In the genomic region with DNA sequence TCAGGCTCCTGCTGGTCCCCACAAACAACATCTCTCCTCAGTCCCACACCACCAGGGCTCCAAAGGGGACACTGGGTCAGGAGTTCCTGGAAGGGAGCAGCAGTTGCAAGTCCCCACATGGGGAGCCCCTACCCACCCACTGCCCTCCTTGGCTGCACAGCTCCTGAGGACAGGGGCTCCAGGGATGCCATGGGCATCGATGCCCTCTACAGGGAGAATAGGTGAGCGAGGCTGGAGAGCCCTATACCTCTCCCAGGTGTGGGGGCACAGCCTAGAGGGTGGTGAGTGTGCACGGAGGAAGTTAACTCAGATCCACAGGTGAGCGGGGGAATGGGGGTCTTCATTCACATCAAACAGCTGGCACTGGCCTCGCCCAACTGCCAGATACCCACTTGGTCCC, we compare ENCODE assay signal across 22 cellular contexts.
DNase-seq lines count a peak whose midpoint lies in the region; ATAC-seq and TF ChIP-seq lines count a peak whose summit lies in the region.
"Had no signal": no experiment of that assay in that cellular context is flagged by ENCODE, and none has a peak within 500 bp of the region (broad histone marks: within the 10 kb centered on the region; RNA-seq: fewer than 3 reads in every experiment).

No MANE protein-coding gene starts in this region.

- H3K27me3 ChIP-seq in SK-N-SH (ENCODE audit: insufficient read depth): no peaks in the 10 kb centered on the region; the same call in 1 of the 2 replicates
- no peaks in the 10 kb centered on the region for H3K27me3 ChIP-seq in GM23338 (ENCODE audit: insufficient read depth)

- H3K9me2 ChIP-seq in SK-N-SH (no peaks in the 10 kb centered on the region), GM23338 (ENCODE audit: insufficient read depth) (no peaks in the 10 kb centered on the region)

- TF ChIP-seq CTCF in SK-N-SH (IDR thresholded peaks at IDR 0.05): no peak
- peak in 1 of 2 experiments; percentile 38; a peak in 2 of 4 replicates for TF ChIP-seq CTCF in GM23338 (conservative IDR thresholded peaks at IDR 0.05; ENCODE audit: low read depth in 2 of 2)
- TF ChIP-seq CTCF in WTC11 (IDR thresholded peaks at IDR 0.05): no peak

- H3K36me3 ChIP-seq in SK-N-SH (replicated peaks in 1 of 2; ENCODE audit: control insufficient read depth in 1 of 2, insufficient read depth in 2 of 2, low read length in 1 of 2): no peaks in the 10 kb centered on the region
- no peaks in the 10 kb centered on the region for H3K36me3 ChIP-seq in GM23338 (ENCODE audit: insufficient read depth)

- WGBS in SK-N-SH (ENCODE audit: low lambda C conversion rate): 26% methylated on average over 3 of the region's 5 CpGs

- no peaks in the 10 kb centered on the region for H3K9me3 ChIP-seq in SK-N-SH

- H3F3A ChIP-seq in SK-N-SH (replicated peaks; ENCODE audit: insufficient read depth) (no peaks in the 10 kb centered on the region), GM23338 (replicated peaks; ENCODE audit: low read depth) (no peaks in the 10 kb centered on the region)

- H3K4me2 ChIP-seq in SK-N-SH: no peak overlapping the region
- no peak overlapping the region for H3K4me2 ChIP-seq in GM23338

- POLR2A ChIA-PET in SK-N-SH (lab: Yijun Ruan, JAX) (no interaction called here), WTC11 (lab: Charles Lee) (no interaction called here)

- H4K20me1 ChIP-seq in SK-N-SH (ENCODE audit: insufficient read depth): no peaks in the 10 kb centered on the region
- H4K20me1 ChIP-seq in GM23338 (replicated peaks; ENCODE audit: insufficient read depth): no peaks in the 10 kb centered on the region

- TF ChIP-seq RAD21 in SK-N-SH (IDR thresholded peaks at IDR 0.05; ENCODE audit: low read length): peak; percentile 21; the same call in 1 of the 2 replicates

- H3K9ac ChIP-seq in SK-N-SH: no peak overlapping the region
- H3K9ac ChIP-seq: GM23248 had no signal

- CTCF ChIA-PET in SK-N-SH (lab: Yijun Ruan, JAX) (interaction anchor here (0.7 to 1.8 kb wide), 3 partner anchors 10 to 47 kb away, joined by 3 to 7 read pairs (median 6); no protein-coding TSS in a partner anchor), WTC11 (lab: Charles Lee) (interaction anchor here (1.3 to 4.3 kb wide), 2 partner anchors 10 to 119 kb away, joined by 3 to 25 read pairs; no protein-coding TSS in a partner anchor)

- H3K27ac Mint-ChIP-seq in GM23338 (no peak overlapping the region), WTC11 (peak overlapping the region; percentile 49; the same call in 1 of the 2 replicates)
- H3K27ac Mint-ChIP-seq in stimulated activated naive B cell treated with anti-CD40 and anti-IgM and Interleukin-4, amounts not matched to agents 10 μg/mL and 1 μg/mL and 100 μg/mL, for 72 hours: no peak overlapping the region

- H3K4me1 ChIP-seq in SK-N-SH (ENCODE audit: control insufficient read depth in 1 of 2, insufficient read depth in 2 of 2, low read depth in 1 of 2, low read length in 1 of 2): no peaks in the 10 kb centered on the region
- no peaks in the 10 kb centered on the region for H3K4me1 ChIP-seq in GM23338 (ENCODE audit: insufficient read depth)

- no peak for DNase-seq in SK-N-SH
- no peak for DNase-seq in GM23338 (ENCODE audit: low spot score)
- DNase-seq in WTC11 (ENCODE audit: low spot score): no peak
- DNase-seq in stimulated activated naive B cell treated with anti-CD40 and anti-IgM and Interleukin-4, amounts not matched to agents 10 μg/mL and 1 μg/mL and 100 μg/mL, for 72 hours: no peak
- DNase-seq in SKM-1 treated with dmso at 0.1 percent for 144 hours (lab: John Stamatoyannopoulos, UW; ENCODE audit: unreplicated experiment): no peak
- DNase-seq in NCI-H2107 (lab: John Stamatoyannopoulos, UW): no peak
- DNase-seq: DMS153, DND-41, GM23248, Karpas-422, NCI-H1092, NCI-H1436 treated with DMSO at 0.1 percent for 48 hours, NCI-H187 treated with DMSO at 0.1 percent for 48 hours, NCI-H446 treated with DMSO at 0.1 percent for 48 hours, NCI-H526, SIG-M5, T-helper 2 cell had no signal

- peaks cover 12% of the 10 kb centered on the region; the same call in 2 of the 3 replicates for H3K4me1 Mint-ChIP-seq in GM23338
- H3K4me1 Mint-ChIP-seq in WTC11: 0 out of 2 replicates have a peak, but pooled peaks cover 4% of the 10 kb centered on the region
- H3K4me1 Mint-ChIP-seq in stimulated activated naive B cell treated with anti-CD40 and anti-IgM and Interleukin-4, amounts not matched to agents 10 μg/mL and 1 μg/mL and 100 μg/mL, for 72 hours: no peaks in the 10 kb centered on the region

- H3K27ac ChIP-seq in SK-N-SH (ENCODE audit: low read depth in 2 of 2, low read length in 1 of 2): no peak overlapping the region
- no peak overlapping the region for H3K27ac ChIP-seq in GM23338 (ENCODE audit: low read depth)
- H3K27ac ChIP-seq: C4-2B, GM23248, RWPE1, SK-N-MC had no signal

- no peaks in the 10 kb centered on the region for H3K79me2 ChIP-seq in SK-N-SH (ENCODE audit: insufficient read depth)
- no peaks in the 10 kb centered on the region for H3K79me2 ChIP-seq in GM23338 (replicated peaks; ENCODE audit: insufficient read depth)

- H2AFZ ChIP-seq in SK-N-SH (ENCODE audit: low read depth) (no peak overlapping the region), GM23338 (no peak overlapping the region)
- H2AFZ ChIP-seq: GM23248 had no signal

- H3K9me3 Mint-ChIP-seq in GM23338 (peaks cover 10% of the 10 kb centered on the region), WTC11 (peaks cover 10% of the 10 kb centered on the region)
- H3K9me3 Mint-ChIP-seq in stimulated activated naive B cell treated with anti-CD40 and anti-IgM and Interleukin-4, amounts not matched to agents 10 μg/mL and 1 μg/mL and 100 μg/mL, for 72 hours: peaks cover 0 to 7% of the 10 kb centered on the region in 2 donors

- H3K4me3 ChIP-seq in SK-N-SH (ENCODE audit: low read depth in 2 of 2, low read length in 1 of 2): no peak overlapping the region
- H3K4me3 ChIP-seq in GM23338: no peak overlapping the region
- H3K4me3 ChIP-seq: GM23248, SK-N-MC had no signal

- H3K27me3 Mint-ChIP-seq in GM23338 (ENCODE audit: insufficient read depth, low read depth, poor library complexity) (peaks cover 5% of the 10 kb centered on the region), WTC11 (ENCODE audit: low read depth) (no peaks in the 10 kb centered on the region)
- peaks cover under 1 to 18% of the 10 kb centered on the region in 2 donors for H3K27me3 Mint-ChIP-seq in stimulated activated naive B cell treated with anti-CD40 and anti-IgM and Interleukin-4, amounts not matched to agents 10 μg/mL and 1 μg/mL and 100 μg/mL, for 72 hours

- ATAC-seq in SK-N-SH treated with all-trans-retinoic acid at 6 μM for 48 hours (no peak), GM23338 (peak; percentile 18; the same call in 2 of the 3 replicates), WTC11 (no peak)
- no peak for ATAC-seq in stimulated activated naive B cell treated with anti-CD40 and anti-IgM and Interleukin-4, amounts not matched to agents 10 μg/mL and 1 μg/mL and 100 μg/mL, for 72 hours (replicated peaks)
- ATAC-seq: Panc1 had no signal

- no peak for TF ChIP-seq EP300 in SK-N-SH (IDR thresholded peaks at IDR 0.05; ENCODE audit: borderline replicate concordance in 1 of 2, low read depth in 1 of 2, low read length in 1 of 2)

- H3K4me3 Mint-ChIP-seq in GM23338: no peak overlapping the region
- H3K4me3 Mint-ChIP-seq in WTC11: no peak overlapping the region
- no peak overlapping the region for H3K4me3 Mint-ChIP-seq in stimulated activated naive B cell treated with anti-CD40 and anti-IgM and Interleukin-4, amounts not matched to agents 10 μg/mL and 1 μg/mL and 100 μg/mL, for 72 hours

- H3K36me3 Mint-ChIP-seq in GM23338 (ENCODE audit: low read depth): peaks cover 5% of the 10 kb centered on the region
- H3K36me3 Mint-ChIP-seq in WTC11: peaks cover 8% of the 10 kb centered on the region
- no peaks in the 10 kb centered on the region for H3K36me3 Mint-ChIP-seq in stimulated activated naive B cell treated with anti-CD40 and anti-IgM and Interleukin-4, amounts not matched to agents 10 μg/mL and 1 μg/mL and 100 μg/mL, for 72 hours

TF ChIP-seq in SK-N-SH, 30 proteins besides CTCF, POLR2A, EP300 and RAD21 (continues in another document):
- TF ChIP-seq FOXM1 (IDR thresholded peaks at IDR 0.05; ENCODE audit: low read depth): no peak

TF ChIP-seq in SK-N-SH treated with all-trans-retinoic acid at 6 μM for 48 hours, 23 proteins besides CTCF, POLR2A, EP300 and RAD21 (continues in another document):
- TF ChIP-seq ZNF8 (CRISPR knock-in tag; IDR thresholded peaks at IDR 0.05) (no peak), ZFP30 (CRISPR knock-in tag; IDR thresholded peaks at IDR 0.05) (no peak), ZNF70 (CRISPR knock-in tag; IDR thresholded peaks at IDR 0.05) (no peak), PPARA (CRISPR knock-in tag; IDR thresholded peaks at IDR 0.05; ENCODE audit: borderline replicate concordance) (no peak), ARNTL (CRISPR knock-in tag; IDR thresholded peaks at IDR 0.05; ENCODE audit: borderline replicate concordance, low read depth) (no peak), ZFP3 (CRISPR knock-in tag; IDR thresholded peaks at IDR 0.05) (no peak), BACH2 (CRISPR knock-in tag; IDR thresholded peaks at IDR 0.05; ENCODE audit: borderline replicate concordance) (no peak)

TF ChIP-seq in GM23338, 12 proteins besides CTCF, POLR2A, EP300 and RAD21 (continues in another document):
- TF ChIP-seq STAT1 (IDR thresholded peaks at IDR 0.05; ENCODE audit: unreplicated experiment) (no peak), ZNF331 (CRISPR knock-in tag; IDR thresholded peaks at IDR 0.05; ENCODE audit: low read depth) (no peak), ZNF114 (CRISPR knock-in tag; IDR thresholded peaks at IDR 0.05) (no peak), NANOG (IDR thresholded peaks at IDR 0.05; ENCODE audit: borderline replicate concordance) (no peak), JUNB (IDR thresholded peaks at IDR 0.05; ENCODE audit: unreplicated experiment) (no peak)

TF ChIP-seq in WTC11, 78 proteins besides CTCF, POLR2A, EP300 and RAD21:
- TF ChIP-seq, protein P1, sequence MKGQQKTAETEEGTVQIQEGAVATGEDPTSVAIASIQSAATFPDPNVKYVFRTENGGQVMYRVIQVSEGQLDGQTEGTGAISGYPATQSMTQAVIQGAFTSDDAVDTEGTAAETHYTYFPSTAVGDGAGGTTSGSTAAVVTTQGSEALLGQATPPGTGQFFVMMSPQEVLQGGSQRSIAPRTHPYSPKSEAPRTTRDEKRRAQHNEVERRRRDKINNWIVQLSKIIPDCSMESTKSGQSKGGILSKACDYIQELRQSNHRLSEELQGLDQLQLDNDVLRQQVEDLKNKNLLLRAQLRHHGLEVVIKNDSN (CRISPR knock-in tag; IDR thresholded peaks at IDR 0.05): no peak
- TF ChIP-seq CREB1 (CRISPR knock-in tag; IDR thresholded peaks at IDR 0.05): no peak
TF ChIP-seq in WTC11: peak in this region for 0.
